In genomic region chr2:37984589-37984988, GRCh38 we compare ENCODE assay signal across 12 cellular contexts. TPM values are rescaled to one million over a fixed set of nuclear protein-coding genes. Genes with fewer than 3 reads are reported as not detected.
DNase-seq lines count a peak whose midpoint lies in the region; ATAC-seq and TF ChIP-seq lines count a peak whose summit lies in the region.
"Had no signal": no experiment of that assay in that cellular context is flagged by ENCODE, and none has a peak within 500 bp of the region (broad histone marks: within the 10 kb centered on the region; RNA-seq: fewer than 3 reads in every experiment).

No MANE protein-coding gene starts in this region.

- in situ Hi-C loops in ACHN (cut with HindIII; ENCODE audit: low pct_ligation_motif_present, low pct_unique_long_range_greater_than_20kb, low sequenced_read_pairs), result no loop called here

- no peaks in the 10 kb centered on the region for H3K36me3 Mint-ChIP-seq in natural killer cell treated with Interleukin-12 subunit alpha and Interleukin-12 subunit beta and Interleukin-15 and Interleukin-18, amount 100 ng/mL, for 72 hours

- no peak overlapping the region for H3K27ac ChIP-seq in SK-N-MC

- TF ChIP-seq CTCF in fibroblast of villous mesenchyme (IDR thresholded peaks at IDR 0.05; ENCODE audit: insufficient read depth, low read depth, low read length), result peak; percentile 14

- peak overlapping the region; percentile 22 for H3K9ac ChIP-seq in SK-N-MC (ENCODE audit: insufficient read length)

- no peaks in the 10 kb centered on the region for H3K9me3 Mint-ChIP-seq in natural killer cell treated with Interleukin-12 subunit alpha and Interleukin-12 subunit beta and Interleukin-15 and Interleukin-18, amount 100 ng/mL, for 72 hours
- H3K9me3 Mint-ChIP-seq: CD8-positive, alpha-beta memory T cell; stimulated activated naive B cell treated with anti-CD40 and anti-IgM and Interleukin-4, amounts not matched to agents 10 μg/mL and 1 μg/mL and 100 μg/mL, for 72 hours had no signal

- H3K9me3 ChIP-seq in SK-N-MC (ENCODE audit: low read depth, low read length), result no peaks in the 10 kb centered on the region

- no peak overlapping the region for H3K4me3 ChIP-seq in SK-N-MC
- no peak overlapping the region for H3K4me3 ChIP-seq in fibroblast of villous mesenchyme (ENCODE audit: low read depth, low read length)

- DNase-seq in ACHN (peak; percentile 55), H4 (ENCODE audit: low spot score) (peak; percentile 1), SK-N-MC (ENCODE audit: low read depth, low spot score) (peak; percentile 22), fibroblast of villous mesenchyme (ENCODE audit: low read depth) (peak; percentile 29), LoVo (ENCODE audit: low spot score) (no peak)
- DNase-seq in activated naive CD4-positive, alpha-beta T cell (lab: John Stamatoyannopoulos, UW), result no peak
- no peak for DNase-seq in natural killer cell treated with Interleukin-12 subunit alpha and Interleukin-12 subunit beta and Interleukin-15 and Interleukin-18, amount 100 ng/mL, for 72 hours (ENCODE audit: low spot score)
- DNase-seq: CD8-positive, alpha-beta memory T cell; NCI-H1417; NK-92 treated with Interleukin-12 subunit alpha and Interleukin-12 subunit beta, amount 100 ng/mL, for 24 hours; stimulated activated naive B cell treated with anti-CD40 and anti-IgM and Interleukin-4, amounts not matched to agents 10 μg/mL and 1 μg/mL and 100 μg/mL, for 72 hours had no signal

- no peak overlapping the region for H3K4me3 Mint-ChIP-seq in natural killer cell treated with Interleukin-12 subunit alpha and Interleukin-12 subunit beta and Interleukin-15 and Interleukin-18, amount 100 ng/mL, for 72 hours
- H3K4me3 Mint-ChIP-seq: CD8-positive, alpha-beta memory T cell; stimulated activated naive B cell treated with anti-CD40 and anti-IgM and Interleukin-4, amounts not matched to agents 10 μg/mL and 1 μg/mL and 100 μg/mL, for 72 hours had no signal

- no peak for ATAC-seq in HG03175 (IDR thresholded peaks at IDR 0.05; ENCODE audit: unreplicated experiment)
- ATAC-seq in natural killer cell treated with Interleukin-12 subunit alpha and Interleukin-12 subunit beta and Interleukin-15 and Interleukin-18, amount 100 ng/mL, for 72 hours, result no peak
- ATAC-seq: stimulated activated naive B cell treated with anti-CD40 and anti-IgM and Interleukin-4, amounts not matched to agents 10 μg/mL and 1 μg/mL and 100 μg/mL, for 72 hours had no signal

- H3K36me3 ChIP-seq in SK-N-MC (ENCODE audit: insufficient read depth, low read length), result no peaks in the 10 kb centered on the region

- H3K27me3 Mint-ChIP-seq in natural killer cell treated with Interleukin-12 subunit alpha and Interleukin-12 subunit beta and Interleukin-15 and Interleukin-18, amount 100 ng/mL, for 72 hours, result no peaks in the 10 kb centered on the region
- H3K27me3 Mint-ChIP-seq: stimulated activated naive B cell treated with anti-CD40 and anti-IgM and Interleukin-4, amounts not matched to agents 10 μg/mL and 1 μg/mL and 100 μg/mL, for 72 hours had no signal

- H3K4me1 Mint-ChIP-seq in natural killer cell treated with Interleukin-12 subunit alpha and Interleukin-12 subunit beta and Interleukin-15 and Interleukin-18, amount 100 ng/mL, for 72 hours (ENCODE audit: low read depth in 2 of 2), result peaks cover 11 to 15% of the 10 kb centered on the region in 2 donors

- no peak overlapping the region for H3K27ac Mint-ChIP-seq in natural killer cell treated with Interleukin-12 subunit alpha and Interleukin-12 subunit beta and Interleukin-15 and Interleukin-18, amount 100 ng/mL, for 72 hours
- H3K27ac Mint-ChIP-seq: CD8-positive, alpha-beta memory T cell; stimulated activated naive B cell treated with anti-CD40 and anti-IgM and Interleukin-4, amounts not matched to agents 10 μg/mL and 1 μg/mL and 100 μg/mL, for 72 hours had no signal

RNA-seq across cellular contexts. Expression of gene RMDN2, which starts 59.5 kb away (rescaled TPM):
- total RNA-seq in H4 (2014; rRNA removed; shearing (Covaris generic)), result 1.7 and 2.4 TPM in 2 replicates
- total RNA-seq in fibroblast of villous mesenchyme, result 5.8 and 9.5 TPM in 2 replicates
- 1 to 10 TPM; 3.2 to 5.5 TPM for total RNA-seq in natural killer cell treated with Interleukin-12 subunit alpha and Interleukin-12 subunit beta and Interleukin-15 and Interleukin-18, amount 100 ng/mL, for 72 hours

Comparison
In these comparisons a context has a peak if more than half of its experiments do, and no peak if none do; other contexts are left out.
1. DNase-seq: peak in ACHN (single experiment), H4 (single experiment), SK-N-MC (single experiment) and fibroblast of villous mesenchyme (single experiment); none in LoVo (single experiment), activated naive CD4-positive, alpha-beta T cell (0 of 4) and natural killer cell treated with Interleukin-12 subunit alpha and Interleukin-12 subunit beta and Interleukin-15 and Interleukin-18, amount 100 ng/mL, for 72 hours (single experiment).